Comparison of ENCODE assay signal across 8 cellular contexts in genomic region chr19:3062165-3063105, GRCh38. TPM values are rescaled to one million over a fixed set of nuclear protein-coding genes. Genes with fewer than 3 reads are reported as not detected.
A peak's percentile ranks its signal among the peaks of the same experiment; 100 is the strongest.
DNase-seq lines count a peak whose midpoint lies in the region; FAIRE-seq and TF ChIP-seq lines count a peak whose summit lies in the region.

Gene TLE5, minus strand, starts transcription at chr19:3062495. Its CDS starts 295 bp downstream, at chr19:3062200.

- H3K79me2 ChIP-seq in fibroblast of lung (ENCODE audit: control insufficient read depth, insufficient read depth, low read length), result peaks cover 18% of the 10 kb centered on the region

- peaks cover 23% of the 10 kb centered on the region for H3K4me1 Mint-ChIP-seq in nephron

- H3K4me1 ChIP-seq in fibroblast of lung (ENCODE audit: control insufficient read depth, extremely low read depth, insufficient read depth, low read length) (peaks cover 5% of the 10 kb centered on the region), stomach smooth muscle (ENCODE audit: control insufficient read depth, insufficient read depth, low read length) (peaks cover 32% of the 10 kb centered on the region)

- H3K4me3 Mint-ChIP-seq in nephron, result peak within 1 kb of the TSS; percentile 83 to 87 (median 87)

- H4K20me1 ChIP-seq in fibroblast of lung (ENCODE audit: control insufficient read depth, extremely low read depth, insufficient read depth, low read length), result no peaks in the 10 kb centered on the region

- H3K9me3 ChIP-seq in fibroblast of lung (ENCODE audit: control insufficient read depth, insufficient read depth, low read depth, low read length) (no peaks in the 10 kb centered on the region), stomach smooth muscle (ENCODE audit: control insufficient read depth in 2 of 2, low read length in 2 of 2) (no peaks in the 10 kb centered on the region)

- H3K36me3 ChIP-seq in fibroblast of lung (ENCODE audit: control insufficient read depth, insufficient read depth, low read length) (peaks cover 15% of the 10 kb centered on the region), stomach smooth muscle (ENCODE audit: control insufficient read depth in 2 of 2, insufficient read depth in 2 of 2, low read length in 2 of 2) (peaks cover 0 to 14% of the 10 kb centered on the region in 2 donors)

- H3K27me3 ChIP-seq in fibroblast of lung (ENCODE audit: control insufficient read depth, insufficient read depth, low read length) (no peaks in the 10 kb centered on the region), stomach smooth muscle (ENCODE audit: control insufficient read depth in 1 of 2, insufficient read depth in 2 of 2, low read length in 2 of 2) (no peaks in the 10 kb centered on the region)

- DNase-seq in AG08395 (ENCODE audit: low spot score) (peak; percentile 83), H54 (ENCODE audit: insufficient read length, low spot score) (peak; percentile 90), NOMO-1 treated with dmso at 0.1 percent for 144 hours (lab: John Stamatoyannopoulos, UW; ENCODE audit: unreplicated experiment) (peak; percentile 30), activated T-helper 1 cell treated with Interleukin-2 at 50 U/mL for 16 hours (ENCODE audit: low read depth) (peak; percentile 73), fibroblast of lung (ENCODE audit: low read depth in 2 of 2) (no peak), NCI-H2107 treated with DMSO at 0.1 percent for 48 hours (lab: John Stamatoyannopoulos, UW; ENCODE audit: unreplicated experiment) (no peak)

- H3K27ac ChIP-seq in fibroblast of lung (ENCODE audit: insufficient read depth, low read length), result peak within 1 kb of the TSS; percentile 53
- peak within 1 kb of the TSS; percentile 82 for H3K27ac ChIP-seq in stomach smooth muscle (ENCODE audit: low read length)

- peak within 1 kb of the TSS; percentile 71 for H3K9ac ChIP-seq in fibroblast of lung (ENCODE audit: insufficient read depth, low read length)
- H3K9ac ChIP-seq in stomach smooth muscle (ENCODE audit: low read length in 2 of 2), result peak within 1 kb of the TSS; percentile 84 to 86

- H3K4me2 ChIP-seq in fibroblast of lung (ENCODE audit: extremely low read depth, insufficient read depth, low read length), result peak within 1 kb of the TSS; percentile 71

- H3K27me3 Mint-ChIP-seq in nephron (ENCODE audit: low read depth), result peaks cover 22% of the 10 kb centered on the region

- FAIRE-seq in H54 (lab: Jason Lieb, UNC), result no peak

- TF ChIP-seq CTCF in fibroblast of lung (conservative IDR thresholded peaks at IDR 0.05 in 1 of 2, IDR thresholded peaks at IDR 0.05 in 1 of 2; ENCODE audit: low read depth in 1 of 2, low read length in 2 of 2) (no peak), nephron (IDR thresholded peaks at IDR 0.05; ENCODE audit: unreplicated experiment in 3 of 3) (no peak)

- H3K4me3 ChIP-seq in fibroblast of lung (replicated peaks in 1 of 4; ENCODE audit: control extremely low read depth in 1 of 4, insufficient read depth in 1 of 4, low read depth in 3 of 4, low read length in 4 of 4) (peak within 1 kb of the TSS; percentile 60 to 89 (median 76)), stomach smooth muscle (ENCODE audit: low read length in 2 of 2) (peak within 1 kb of the TSS; percentile 69 to 81)

- peak within 1 kb of the TSS; percentile 64 to 91 (median 76) for H3K27ac Mint-ChIP-seq in nephron

- H2AFZ ChIP-seq in fibroblast of lung (ENCODE audit: low read length), result peak within 1 kb of the TSS; percentile 53

- no peaks in the 10 kb centered on the region for H3K9me3 Mint-ChIP-seq in nephron

- peak; percentile 49; the same call in 1 of the 2 replicates for TF ChIP-seq POLR2A in H54 (IDR thresholded peaks at IDR 0.05; ENCODE audit: low read depth, low read length)

- peaks cover 27% of the 10 kb centered on the region for H3K36me3 Mint-ChIP-seq in nephron (ENCODE audit: low read depth)

RNA-seq across cellular contexts. Expression of gene TLE5, which starts in this region (rescaled TPM):
- 111 and 173 TPM in 2 replicates for total RNA-seq in fibroblast of lung
- polyA plus RNA-seq in fibroblast of lung, result 319 and 328 TPM in 2 replicates
- polyA plus RNA-seq in fibroblast of lung (2012), result 381 and 398 TPM in 2 replicates
- polyA minus RNA-seq in fibroblast of lung (ENCODE audit: low replicate concordance), result 594 and 771 TPM in 2 replicates

Comparison
In these comparisons a context has a peak if more than half of its experiments do, and no peak if none do; other contexts are left out.
1. DNase-seq: peak in AG08395 (single experiment), H54 (single experiment), NOMO-1 treated with dmso at 0.1 percent for 144 hours (single experiment) and activated T-helper 1 cell treated with Interleukin-2 at 50 U/mL for 16 hours (single experiment); none in fibroblast of lung (0 of 2) and NCI-H2107 treated with DMSO at 0.1 percent for 48 hours (single experiment).